Comparison of ENCODE assay signal across 17 cellular contexts in the genomic region with DNA sequence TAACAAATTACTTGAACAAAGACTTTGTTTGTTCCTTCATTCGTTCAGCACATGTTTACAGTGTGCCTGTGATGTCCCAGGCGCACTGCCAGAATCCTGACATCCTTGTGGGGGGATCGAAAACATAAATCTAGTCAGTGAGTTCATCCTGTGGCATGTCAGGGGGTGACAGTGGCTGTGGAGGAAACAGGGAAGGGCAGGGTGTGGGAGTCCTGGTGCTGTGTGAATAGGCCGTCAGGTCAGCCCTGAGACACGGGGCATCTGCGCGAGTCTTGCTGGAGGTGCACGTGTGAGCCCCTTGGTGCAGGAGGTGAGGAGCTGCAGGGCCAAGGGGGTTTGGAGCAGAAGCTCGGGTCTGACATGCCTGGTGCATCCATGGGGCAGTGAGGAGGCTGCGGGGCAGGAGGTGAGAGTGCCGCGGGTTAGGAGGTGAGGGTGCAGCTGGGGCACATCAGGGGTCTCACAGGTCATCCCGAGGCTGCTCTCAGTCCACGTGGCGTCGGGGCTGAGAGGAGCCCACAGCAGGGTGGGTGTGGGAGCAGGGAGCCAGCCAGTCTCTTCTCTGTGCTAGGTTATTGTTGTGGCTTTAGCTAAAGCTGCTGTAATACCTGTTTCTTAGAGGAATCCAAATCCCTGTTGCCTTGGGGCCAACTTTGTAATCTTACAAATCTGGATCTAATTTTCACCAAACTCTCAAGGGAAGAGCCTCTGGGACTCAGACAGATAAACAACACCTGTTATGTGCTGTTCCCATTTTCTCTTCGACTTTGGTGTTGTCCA.
"Had no signal": no experiment of that assay in that cellular context is flagged by ENCODE, and none has a peak within 500 bp of the region (broad histone marks: within the 10 kb centered on the region; RNA-seq: fewer than 3 reads in every experiment).

No MANE protein-coding gene starts in this region.

- H3K9me3 ChIP-seq: suprapubic skin had no signal

- H3K27me3 ChIP-seq: gastroesophageal sphincter had no signal

- FAIRE-seq: astrocyte, bronchial epithelial cell had no signal

- H3K27ac ChIP-seq: gastroesophageal sphincter, suprapubic skin had no signal

- H3K4me3 Mint-ChIP-seq: activated naive CD4-positive, alpha-beta T cell treated with anti-CD3 and anti-CD28 coated beads, Interleukin-2, amount 10 ng/mL, durations not matched to agents 7 days and 5 days; activated T-cell treated with anti-CD3 and anti-CD28 coated beads, Interleukin-2, amount 50 U/mL, for 24 hours; dendritic cell treated with granulocyte-macrophage colony-stimulating factor and Interleukin-4, amounts not matched to agents 40 ng/mL and 50 ng/mL, for 4 days; effector memory CD8-positive, alpha-beta T cell; natural killer cell had no signal

- H3K36me3 Mint-ChIP-seq: natural killer cell had no signal

- ATAC-seq: effector memory CD8-positive, alpha-beta T cell; gastroesophageal sphincter; left lobe of liver; natural killer cell had no signal

- H3K27ac Mint-ChIP-seq: activated naive CD4-positive, alpha-beta T cell treated with anti-CD3 and anti-CD28 coated beads, Interleukin-2, amount 10 ng/mL, durations not matched to agents 7 days and 5 days; activated T-cell treated with anti-CD3 and anti-CD28 coated beads, Interleukin-2, amount 50 U/mL, for 24 hours; dendritic cell treated with granulocyte-macrophage colony-stimulating factor and Interleukin-4, amounts not matched to agents 40 ng/mL and 50 ng/mL, for 4 days; effector memory CD8-positive, alpha-beta T cell; natural killer cell had no signal

- H3K4me1 Mint-ChIP-seq: activated naive CD4-positive, alpha-beta T cell treated with anti-CD3 and anti-CD28 coated beads, Interleukin-2, amount 10 ng/mL, durations not matched to agents 7 days and 5 days; natural killer cell had no signal

- H3K4me1 ChIP-seq: gastroesophageal sphincter had no signal

- H3K36me3 ChIP-seq: gastroesophageal sphincter, suprapubic skin had no signal

- H3K27me3 Mint-ChIP-seq: activated T-cell treated with anti-CD3 and anti-CD28 coated beads, Interleukin-2, amount 50 U/mL, for 24 hours; dendritic cell treated with granulocyte-macrophage colony-stimulating factor and Interleukin-4, amounts not matched to agents 40 ng/mL and 50 ng/mL, for 4 days had no signal

- DNase-seq: activated CD4-positive, alpha-beta T cell treated with anti-CD3 and anti-CD28 coated beads, Interleukin-2, amount 50 U/mL, for 48 hours; activated CD4-positive, CD25-positive, alpha-beta regulatory T cell treated with anti-CD3 and anti-CD28 coated beads, Interleukin-2, amount 50 U/mL, for 72 hours; activated naive CD4-positive, alpha-beta T cell treated with anti-CD3 and anti-CD28 coated beads, Interleukin-2, amount 10 ng/mL, durations not matched to agents 7 days and 5 days; activated T-cell treated with anti-CD3 and anti-CD28 coated beads, Interleukin-2, amount 50 U/mL, for 24 hours; effector memory CD8-positive, alpha-beta T cell; islet precursor cell; natural killer cell; retina; stimulated activated CD4-positive, alpha-beta T cell treated with anti-CD3 and anti-CD28 coated beads, Interleukin-2, amount 100 ng/mL, for 48 hours; stimulated activated naive CD4-positive, alpha-beta T cell; T-helper 9 cell had no signal

- H3K4me3 ChIP-seq: gastroesophageal sphincter, suprapubic skin had no signal

- H3K9me3 Mint-ChIP-seq: activated naive CD4-positive, alpha-beta T cell treated with anti-CD3 and anti-CD28 coated beads, Interleukin-2, amount 10 ng/mL, durations not matched to agents 7 days and 5 days; activated T-cell treated with anti-CD3 and anti-CD28 coated beads, Interleukin-2, amount 50 U/mL, for 24 hours; dendritic cell treated with granulocyte-macrophage colony-stimulating factor and Interleukin-4, amounts not matched to agents 40 ng/mL and 50 ng/mL, for 4 days; effector memory CD8-positive, alpha-beta T cell; natural killer cell had no signal
